ENCODE assay signal across 7 cellular contexts in the genomic region with DNA sequence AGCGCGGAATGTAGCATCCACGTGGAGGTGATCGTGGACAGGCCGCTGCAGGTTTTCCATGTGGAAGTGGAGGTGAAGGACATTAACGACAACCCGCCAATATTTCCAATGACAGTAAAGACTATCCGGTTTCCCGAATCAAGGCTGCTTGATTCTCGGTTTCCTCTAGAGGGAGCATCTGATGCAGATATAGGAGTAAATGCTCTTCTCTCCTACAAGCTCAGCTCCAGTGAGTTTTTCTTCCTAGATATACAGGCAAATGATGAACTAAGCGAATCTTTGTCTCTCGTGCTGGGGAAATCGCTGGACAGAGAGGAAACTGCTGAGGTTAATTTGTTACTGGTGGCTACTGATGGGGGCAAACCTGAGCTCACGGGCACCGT. TPM values are rescaled to one million over a fixed set of nuclear protein-coding genes. Genes with fewer than 3 reads are reported as not detected.
DNase-seq lines count a peak whose midpoint lies in the region; ATAC-seq, FAIRE-seq and TF ChIP-seq lines count a peak whose summit lies in the region.

No MANE protein-coding gene starts in this region.

- POLR2A ChIA-PET in naive thymus-derived CD4-positive, alpha-beta T cell (lab: Charles Lee) = no interaction called here

- H3K4me2 ChIP-seq in skeletal muscle satellite cell (ENCODE audit: low read length) = peak overlapping the region; percentile 62

- intact Hi-C loops in naive thymus-derived CD4-positive, alpha-beta T cell (cut with micrococcal nuclease) = no loop called here

- H3K27me3 ChIP-seq in foreskin keratinocyte = no peaks in the 10 kb centered on the region
- no peaks in the 10 kb centered on the region for H3K27me3 ChIP-seq in skeletal muscle satellite cell (ENCODE audit: control insufficient read depth, insufficient read depth, low read length)
- H3K27me3 ChIP-seq in naive thymus-derived CD4-positive, alpha-beta T cell (ENCODE audit: control insufficient read depth in 2 of 2, insufficient read depth in 2 of 2, low read length in 2 of 2) = peaks cover 0 to 2% of the 10 kb centered on the region in 2 donors

- no peaks in the 10 kb centered on the region for H3K4me1 Mint-ChIP-seq in naive thymus-derived CD4-positive, alpha-beta T cell

- DNase-seq in NCI-H748 (lab: John Stamatoyannopoulos, UW; ENCODE audit: unreplicated experiment) (peak; percentile 96), foreskin keratinocyte (no peak), RCC 7860 (ENCODE audit: low spot score) (no peak)
- DNase-seq in naive thymus-derived CD4-positive, alpha-beta T cell = no peak

- no peak for FAIRE-seq in RCC 7860 (lab: Jason Lieb, UNC)

- no peak overlapping the region for H3K27ac ChIP-seq in foreskin keratinocyte
- no peak overlapping the region for H3K27ac ChIP-seq in naive thymus-derived CD4-positive, alpha-beta T cell (ENCODE audit: low read depth, low read length)

- peaks cover 0 to 69% (median 52%) of the 10 kb centered on the region in 5 donors for H3K27me3 Mint-ChIP-seq in naive thymus-derived CD4-positive, alpha-beta T cell

- peaks cover 0 to 39% (median 6%) of the 10 kb centered on the region in 5 donors for H3K36me3 Mint-ChIP-seq in naive thymus-derived CD4-positive, alpha-beta T cell

- no peak overlapping the region for H3K9ac ChIP-seq in skeletal muscle satellite cell (ENCODE audit: low read depth, low read length)

- H3K36me3 ChIP-seq in skeletal muscle satellite cell (ENCODE audit: insufficient read depth, low read length) = no peaks in the 10 kb centered on the region
- H3K36me3 ChIP-seq in naive thymus-derived CD4-positive, alpha-beta T cell (ENCODE audit: control insufficient read depth in 2 of 3, insufficient read depth in 3 of 3, low read length in 3 of 3) = no peaks in the 10 kb centered on the region

- no peaks in the 10 kb centered on the region for H3K9me3 ChIP-seq in skeletal muscle satellite cell (replicated peaks; ENCODE audit: low read length)
- H3K9me3 ChIP-seq in naive thymus-derived CD4-positive, alpha-beta T cell (ENCODE audit: control insufficient read depth in 2 of 3, low read length in 3 of 3) = peaks cover 0 to 39% (median 8%) of the 10 kb centered on the region in 3 experiments

- CTCF ChIA-PET in naive thymus-derived CD4-positive, alpha-beta T cell (lab: Charles Lee) = no interaction called here

- peaks cover 0 to 88% (median 50%) of the 10 kb centered on the region in 11 donors for H3K9me3 Mint-ChIP-seq in naive thymus-derived CD4-positive, alpha-beta T cell

- H3K27ac Mint-ChIP-seq in naive thymus-derived CD4-positive, alpha-beta T cell = peak overlapping the region in 1 of 9 donors; percentile 23

- peak overlapping the region in 1 of 10 donors; percentile 34 for H3K4me3 Mint-ChIP-seq in naive thymus-derived CD4-positive, alpha-beta T cell

- no peak overlapping the region for H3K4me3 ChIP-seq in skeletal muscle satellite cell (ENCODE audit: low read length)
- H3K4me3 ChIP-seq in naive thymus-derived CD4-positive, alpha-beta T cell (ENCODE audit: low read length) = no peak overlapping the region

- H3K4me1 ChIP-seq in foreskin keratinocyte (no peaks in the 10 kb centered on the region), skeletal muscle satellite cell (ENCODE audit: control insufficient read depth, insufficient read depth, low read length) (no peaks in the 10 kb centered on the region)
- H3K4me1 ChIP-seq in naive thymus-derived CD4-positive, alpha-beta T cell (ENCODE audit: control insufficient read depth in 2 of 2, insufficient read depth in 2 of 2, low read length in 2 of 2) = no peaks in the 10 kb centered on the region

- ATAC-seq in foreskin keratinocyte (no peak), GM19455 (IDR thresholded peaks at IDR 0.05; ENCODE audit: unreplicated experiment) (no peak)
- ATAC-seq in naive thymus-derived CD4-positive, alpha-beta T cell = no peak

- peak; percentile 13 for TF ChIP-seq CTCF in GM12873 (IDR thresholded peaks at IDR 0.05; ENCODE audit: insufficient read depth, low read depth, low read length, missing control alignments)
- peak; percentile 22 for TF ChIP-seq CTCF in foreskin keratinocyte (conservative IDR thresholded peaks at IDR 0.05)

RNA-seq across cellular contexts. Expression of gene PCDHA2, which starts 0.6 kb away (rescaled TPM):
- not detected in 2 replicates for total RNA-seq in foreskin keratinocyte
- polyA plus RNA-seq in foreskin keratinocyte = not detected in 2 replicates
- total RNA-seq in skeletal muscle satellite cell (2012; rRNA removed) = under 0.01 TPM in 1 of 2 replicates, not detected in the other
- not detected for total RNA-seq in naive thymus-derived CD4-positive, alpha-beta T cell
- not detected for polyA plus RNA-seq in naive thymus-derived CD4-positive, alpha-beta T cell

RNA-seq across cellular contexts. Expression of gene PCDHA3, which starts 5.6 kb away (rescaled TPM):
- total RNA-seq in foreskin keratinocyte = not detected in 2 replicates
- polyA plus RNA-seq in foreskin keratinocyte = 0.06 and 0.11 TPM in 2 replicates
- total RNA-seq in skeletal muscle satellite cell (2012; rRNA removed) = under 0.01 TPM in 1 of 2 replicates, not detected in the other
- total RNA-seq in naive thymus-derived CD4-positive, alpha-beta T cell = not detected
- not detected for polyA plus RNA-seq in naive thymus-derived CD4-positive, alpha-beta T cell

RNA-seq across cellular contexts. Expression of gene PCDHA1, which starts 9.3 kb away (rescaled TPM):
- not detected in 2 replicates for total RNA-seq in foreskin keratinocyte
- not detected in 2 replicates for polyA plus RNA-seq in foreskin keratinocyte
- 0.22 TPM in 1 of 2 replicates, not detected in the other for total RNA-seq in skeletal muscle satellite cell (2012; rRNA removed)
- total RNA-seq in naive thymus-derived CD4-positive, alpha-beta T cell = not detected
- polyA plus RNA-seq in naive thymus-derived CD4-positive, alpha-beta T cell = not detected

RNA-seq across cellular contexts. Expression of gene PCDHA4, which starts 11.6 kb away (rescaled TPM):
- total RNA-seq in foreskin keratinocyte = not detected in 2 replicates
- not detected in 2 replicates for polyA plus RNA-seq in foreskin keratinocyte
- under 0.01 TPM in 2 replicates for total RNA-seq in skeletal muscle satellite cell (2012; rRNA removed)
- total RNA-seq in naive thymus-derived CD4-positive, alpha-beta T cell = not detected
- not detected for polyA plus RNA-seq in naive thymus-derived CD4-positive, alpha-beta T cell

RNA-seq across cellular contexts. Expression of gene PCDHA5, which starts 26.2 kb away (rescaled TPM):
- not detected in 2 replicates for total RNA-seq in foreskin keratinocyte
- polyA plus RNA-seq in foreskin keratinocyte = not detected in 2 replicates
- total RNA-seq in skeletal muscle satellite cell (2012; rRNA removed) = not detected in 2 replicates
- not detected for total RNA-seq in naive thymus-derived CD4-positive, alpha-beta T cell
- polyA plus RNA-seq in naive thymus-derived CD4-positive, alpha-beta T cell = not detected
